13 cellular contexts compared by ENCODE assay signal in genomic region chr6:11654876-11655275, GRCh38.
DNase-seq lines count a peak whose midpoint lies in the region; ATAC-seq and TF ChIP-seq lines count a peak whose summit lies in the region.
"Had no signal": no experiment of that assay in that cellular context is flagged by ENCODE, and none has a peak within 500 bp of the region (broad histone marks: within the 10 kb centered on the region; RNA-seq: fewer than 3 reads in every experiment).

No MANE protein-coding gene starts in this region.

- H3K27me3 ChIP-seq in gastroesophageal sphincter: no peaks in the 10 kb centered on the region
- H3K27me3 ChIP-seq: ovary, suprapubic skin had no signal

- DNase-seq in AG08395 (ENCODE audit: low spot score) (peak; percentile 10), LHCN-M2 (ENCODE audit: low read depth) (peak; percentile 49), dermis blood vessel endothelial cell (peak; percentile 23), activated T-cell treated with anti-CD3 and anti-CD28 coated beads for 4 hours (no peak), cerebellum (ENCODE audit: low spot score) (no peak), NOMO-1 treated with dmso at 0.1 percent for 144 hours (lab: John Stamatoyannopoulos, UW; ENCODE audit: unreplicated experiment) (no peak)
- DNase-seq: activated gamma-delta T cell had no signal

- TF ChIP-seq EP300 in gastroesophageal sphincter (IDR thresholded peaks at IDR 0.05): no peak

- H3K4me3 ChIP-seq in gastroesophageal sphincter: no peak overlapping the region
- H3K4me3 ChIP-seq: ovary, suprapubic skin had no signal

- peak overlapping the region in 2 of 3 experiments; percentile 14 to 38 for H3K4me3 Mint-ChIP-seq in nephron
- H3K4me3 Mint-ChIP-seq: WTC11 had no signal

- H3K36me3 ChIP-seq in gastroesophageal sphincter: no peaks in the 10 kb centered on the region
- H3K36me3 ChIP-seq: ovary, suprapubic skin had no signal

- peaks cover 6% of the 10 kb centered on the region for H3K27me3 Mint-ChIP-seq in nephron (ENCODE audit: low read depth)

- H3K4me1 Mint-ChIP-seq in nephron: peaks cover 40% of the 10 kb centered on the region

- H3K9me3 ChIP-seq in gastroesophageal sphincter: no peaks in the 10 kb centered on the region
- H3K9me3 ChIP-seq: ovary, suprapubic skin had no signal

- H3K27ac ChIP-seq in gastroesophageal sphincter: no peak overlapping the region
- H3K27ac ChIP-seq: ovary, suprapubic skin had no signal

- peak overlapping the region; percentile 50 to 89 (median 76) for H3K27ac Mint-ChIP-seq in nephron
- H3K27ac Mint-ChIP-seq: WTC11 had no signal

- peaks cover 0 to 27% (median 0%) of the 10 kb centered on the region in 3 donors for H3K4me1 ChIP-seq in gastroesophageal sphincter

- H3K9me3 Mint-ChIP-seq in nephron: no peaks in the 10 kb centered on the region
- H3K9me3 Mint-ChIP-seq: WTC11 had no signal

- H3K36me3 Mint-ChIP-seq in nephron (ENCODE audit: low read depth): no peaks in the 10 kb centered on the region
- H3K36me3 Mint-ChIP-seq: brain, WTC11 had no signal

- ATAC-seq in gastroesophageal sphincter: no peak

- TF ChIP-seq CTCF in nephron (IDR thresholded peaks at IDR 0.05; ENCODE audit: unreplicated experiment in 3 of 3) (no peak), gastroesophageal sphincter (IDR thresholded peaks at IDR 0.05) (no peak)

- 27 to 65% methylated on average over 2 of the region's 2 CpGs for WGBS in gastroesophageal sphincter (ENCODE audit: low coverage in 1 of 2), 2 donors

- no peak for TF ChIP-seq POLR2A in gastroesophageal sphincter (IDR thresholded peaks at IDR 0.05)

Comparison
In these comparisons a context has a peak if more than half of its experiments do, and no peak if none do; other contexts are left out.
1. DNase-seq: peak in AG08395 (single experiment), LHCN-M2 (single experiment) and dermis blood vessel endothelial cell (single experiment); none in activated T-cell treated with anti-CD3 and anti-CD28 coated beads for 4 hours (single experiment), cerebellum (single experiment) and NOMO-1 treated with dmso at 0.1 percent for 144 hours (single experiment).